Comparison of ENCODE assay signal across 32 cellular contexts in the genomic region with DNA sequence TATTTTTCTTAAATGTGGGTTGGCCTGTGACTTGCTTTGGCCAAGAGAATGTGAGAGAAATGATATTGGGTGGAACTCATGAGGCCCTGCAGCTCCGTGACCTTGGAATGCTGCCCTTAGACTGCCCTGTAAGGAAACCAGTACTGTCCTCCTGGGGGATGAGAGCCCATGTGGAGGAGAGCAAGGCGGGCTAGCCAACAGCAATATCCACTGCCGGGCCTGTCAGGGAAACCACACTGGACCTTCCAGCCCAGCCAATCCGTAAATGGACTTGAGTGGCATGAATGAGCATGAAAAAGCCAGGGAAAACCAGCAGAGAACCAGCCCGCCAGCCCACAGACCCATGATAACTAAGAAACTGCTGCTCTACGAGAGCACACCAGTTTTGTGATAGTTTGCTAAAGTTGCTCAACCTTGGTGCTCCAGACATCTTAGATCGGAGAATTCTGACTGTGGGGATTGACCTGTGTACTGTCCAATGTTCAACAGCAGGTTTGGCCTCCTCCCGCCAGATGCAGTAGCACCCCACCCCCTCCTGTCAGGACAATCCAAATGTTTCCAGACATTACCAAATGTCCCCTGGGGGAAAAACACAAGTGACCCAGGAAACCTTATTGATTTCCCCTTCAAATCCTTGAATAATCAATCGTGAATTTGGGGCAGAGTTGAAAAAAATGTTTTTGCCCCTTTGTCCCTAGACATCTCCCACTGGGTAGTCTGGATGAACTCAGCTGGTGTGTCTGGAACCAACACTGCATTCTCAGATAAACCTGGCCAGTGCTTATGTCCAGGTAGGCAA.
"Had no signal": no experiment of that assay in that cellular context is flagged by ENCODE, and none has a peak within 500 bp of the region (broad histone marks: within the 10 kb centered on the region; RNA-seq: fewer than 3 reads in every experiment).

No MANE protein-coding gene starts in this region.

- ATAC-seq: activated CD8-positive, alpha-beta memory T cell treated with anti-CD3 and anti-CD28 coated beads, Interleukin-2, amount 10 ng/mL, durations not matched to agents 7 days and 5 days; activated CD8-positive, alpha-beta T cell treated with anti-CD3 and anti-CD28 coated beads for 36 hours; activated T-cell treated with anti-CD3 and anti-CD28 coated beads, Interleukin-2, amount 50 U/mL, for 72 hours; body of pancreas; gastroesophageal sphincter; left lung; stimulated activated naive CD8-positive, alpha-beta T cell treated with anti-CD3 and anti-CD28 coated beads, Interleukin-15, Interleukin-2, amounts not matched to agents 100 U/mL and 50 U/mL, for 24 hours had no signal

- H3K4me3 Mint-ChIP-seq: activated B cell treated with CpG ODN at 0.5 μM for 24 hours; activated CD8-positive, alpha-beta memory T cell treated with anti-CD3 and anti-CD28 coated beads, Interleukin-2, amount 10 ng/mL, durations not matched to agents 7 days and 5 days; activated CD8-positive, alpha-beta T cell treated with anti-CD3 and anti-CD28 coated beads for 36 hours; activated naive CD8-positive, alpha-beta T cell; activated T-cell treated with anti-CD3 and anti-CD28 coated beads, Interleukin-2, amount 50 U/mL, for 72 hours; immature natural killer cell; nephron; T-helper 2 cell treated with Interferon-gamma antibody and Interleukin-4, amounts not matched to agents 5 μg/mL and 100 μg/mL, for 36 hours; type B pancreatic cell had no signal

- H3K36me3 ChIP-seq: gastroesophageal sphincter, left lung, ovary, prostate gland, vagina had no signal

- H3K4me1 ChIP-seq: body of pancreas, left lung, prostate gland, testis, vagina had no signal

- H3K27me3 ChIP-seq: body of pancreas, ovary, right atrium auricular region, testis, vagina had no signal

- H3K9me3 Mint-ChIP-seq: activated B cell treated with CpG ODN at 0.5 μM for 24 hours had no signal

- H3K27me3 Mint-ChIP-seq: activated B cell treated with CpG ODN at 0.5 μM for 24 hours; activated CD8-positive, alpha-beta memory T cell treated with anti-CD3 and anti-CD28 coated beads, Interleukin-2, amount 10 ng/mL, durations not matched to agents 7 days and 5 days; activated CD8-positive, alpha-beta T cell treated with anti-CD3 and anti-CD28 coated beads for 36 hours; activated naive CD8-positive, alpha-beta T cell; type B pancreatic cell had no signal

- H3K27ac Mint-ChIP-seq: activated B cell treated with CpG ODN at 0.5 μM for 24 hours; activated CD8-positive, alpha-beta memory T cell treated with anti-CD3 and anti-CD28 coated beads, Interleukin-2, amount 10 ng/mL, durations not matched to agents 7 days and 5 days; activated CD8-positive, alpha-beta T cell treated with anti-CD3 and anti-CD28 coated beads for 36 hours; activated T-cell treated with anti-CD3 and anti-CD28 coated beads, Interleukin-2, amount 50 U/mL, for 72 hours; immature natural killer cell; T-helper 2 cell treated with Interferon-gamma antibody and Interleukin-4, amounts not matched to agents 5 μg/mL and 100 μg/mL, for 36 hours; type B pancreatic cell had no signal

- H3K36me3 Mint-ChIP-seq: activated CD8-positive, alpha-beta memory T cell treated with anti-CD3 and anti-CD28 coated beads, Interleukin-2, amount 10 ng/mL, durations not matched to agents 7 days and 5 days; type B pancreatic cell had no signal

- H3K27ac ChIP-seq: body of pancreas, coronary artery, dorsolateral prefrontal cortex, gastroesophageal sphincter, left lung, ovary, prostate gland, right atrium auricular region, testis, vagina had no signal

- H3K4me3 ChIP-seq: body of pancreas, coronary artery, dorsolateral prefrontal cortex, gastroesophageal sphincter, left lung, lung, ovary, prostate gland, right atrium auricular region, testis, vagina had no signal

- H3K9me3 ChIP-seq: prostate gland, testis had no signal

- DNase-seq: activated B cell treated with CpG ODN at 0.5 μM for 24 hours; activated CD4-positive, alpha-beta T cell treated with anti-CD3 and anti-CD28 coated beads, Interleukin-2, amount 50 U/mL, for 1 hour; activated CD8-positive, alpha-beta memory T cell treated with anti-CD3 and anti-CD28 coated beads, Interleukin-2, amount 10 ng/mL, durations not matched to agents 7 days and 5 days; activated CD8-positive, alpha-beta T cell treated with anti-CD3 and anti-CD28 coated beads for 36 hours; activated naive CD4-positive, alpha-beta T cell treated with Interleukin-2 at 50 U/mL for 16 hours; activated T-cell treated with anti-CD3 and anti-CD28 coated beads for 4 hours; activated T-cell treated with anti-CD3 and anti-CD28 coated beads, Interleukin-2, amount 50 U/mL, for 72 hours; aorta; body of pancreas; cerebellar nuclear complex; dorsolateral prefrontal cortex; effector memory CD4-positive, alpha-beta T cell; erythroblast; head of caudate nucleus; hypothalamus; immature natural killer cell; left lung; ovary; stimulated activated CD4-positive, alpha-beta T cell treated with anti-CD3 and anti-CD28 coated beads, Interleukin-4, amount 100 ng/mL, for 1 hour; stimulated activated naive CD8-positive, alpha-beta T cell treated with anti-CD3 and anti-CD28 coated beads, Interleukin-15, Interleukin-2, amounts not matched to agents 100 U/mL and 50 U/mL, for 24 hours; T-helper 1 cell; testis had no signal
